20 cellular contexts compared by ENCODE assay signal in genomic region chr3:141476033-141476432, GRCh38. TPM values are rescaled to one million over a fixed set of nuclear protein-coding genes. Genes with fewer than 3 reads are reported as not detected.
A peak's percentile ranks its signal among the peaks of the same experiment; 100 is the strongest.
DNase-seq lines count a peak whose midpoint lies in the region; ATAC-seq and TF ChIP-seq lines count a peak whose summit lies in the region.
"Had no signal": no experiment of that assay in that cellular context is flagged by ENCODE, and none has a peak within 500 bp of the region (broad histone marks: within the 10 kb centered on the region; RNA-seq: fewer than 3 reads in every experiment).

No MANE protein-coding gene starts in this region.

- no peaks in the 10 kb centered on the region for H3K36me3 ChIP-seq in osteoblast (ENCODE audit: insufficient read depth, low read length)
- H3K36me3 ChIP-seq: esophagus squamous epithelium, left lung, MG63 had no signal

- H3K9me3 Mint-ChIP-seq in activated T-helper 17 cell treated with anti-CD3 and anti-CD28 coated beads, Interleukin-2, amount 50 U/mL, for 72 hours: no peaks in the 10 kb centered on the region
- H3K9me3 Mint-ChIP-seq: activated T-helper 1 cell treated with anti-CD3 and anti-CD28 coated beads, Interleukin-12 subunit alpha, Interleukin-12 subunit beta, Interleukin-2, Interleukin-4 antibody, amounts not matched to agents 30 ng/mL and 10 ng/mL and 1 ng/mL, durations not matched to agents 14 hours and 24 hours and 36 hours; CD4-positive, alpha-beta memory T cell had no signal

- TF ChIP-seq CTCF in osteoblast (IDR thresholded peaks at IDR 0.05; ENCODE audit: extremely low read depth, low read depth, low read length): no peak

- no peaks in the 10 kb centered on the region for H3K36me3 Mint-ChIP-seq in activated T-helper 17 cell treated with anti-CD3 and anti-CD28 coated beads, Interleukin-2, amount 50 U/mL, for 72 hours (ENCODE audit: low read depth)
- H3K36me3 Mint-ChIP-seq: CD4-positive, alpha-beta memory T cell had no signal

- H3K27ac ChIP-seq in osteoblast (ENCODE audit: low read depth, low read length) (no peak overlapping the region), substantia nigra (ENCODE audit: low read depth, low read length, poor library complexity, severe bottlenecking) (no peak overlapping the region)
- H3K27ac ChIP-seq: body of pancreas, esophagus squamous epithelium had no signal

- H3K27me3 ChIP-seq in osteoblast (ENCODE audit: insufficient read depth, low read length): no peaks in the 10 kb centered on the region
- H3K27me3 ChIP-seq: body of pancreas, esophagus squamous epithelium, left lung, MG63 had no signal

- H3K4me2 ChIP-seq in osteoblast (ENCODE audit: insufficient read depth, low read length): no peak overlapping the region

- H3K4me3 Mint-ChIP-seq in activated T-helper 17 cell treated with anti-CD3 and anti-CD28 coated beads, Interleukin-2, amount 50 U/mL, for 72 hours: no peak overlapping the region
- H3K4me3 Mint-ChIP-seq: activated T-helper 1 cell treated with anti-CD3 and anti-CD28 coated beads, Interleukin-12 subunit alpha, Interleukin-12 subunit beta, Interleukin-2, Interleukin-4 antibody, amounts not matched to agents 30 ng/mL and 10 ng/mL and 1 ng/mL, durations not matched to agents 14 hours and 24 hours and 36 hours; nephron progenitor cell; WTC11 had no signal

- DNase-seq in NOMO-1 treated with DMSO at 0.1 percent for 48 hours (lab: John Stamatoyannopoulos, UW; ENCODE audit: unreplicated experiment): peak; percentile 54
- DNase-seq in NOMO-1 treated with dmso at 0.1 percent for 144 hours (lab: John Stamatoyannopoulos, UW; ENCODE audit: unreplicated experiment): no peak
- DNase-seq in M059J (ENCODE audit: low read depth): peak; percentile 14
- no peak for DNase-seq in osteoblast (ENCODE audit: insufficient read length, low spot score, missing footprints)
- no peak for DNase-seq in substantia nigra (lab: John Stamatoyannopoulos, UW)
- no peak for DNase-seq in hypothalamus (lab: John Stamatoyannopoulos, UW)
- DNase-seq in NCI-H187 treated with DMSO at 0.1 percent for 48 hours (lab: John Stamatoyannopoulos, UW): no peak
- DNase-seq: 8988T; body of pancreas; CD4-positive, alpha-beta memory T cell; dermis blood vessel endothelial cell; esophagus squamous epithelium; left lung; MG63; nephron progenitor cell; retina; stimulated activated CD4-positive, alpha-beta T cell treated with anti-CD3 and anti-CD28 coated beads, Interleukin-1b, Interleukin-23, amount 100 ng/mL, for 48 hours had no signal

- H3K9me3 ChIP-seq in osteoblast (ENCODE audit: low read depth, low read length): no peaks in the 10 kb centered on the region
- H3K9me3 ChIP-seq: body of pancreas, esophagus squamous epithelium, left lung, MG63 had no signal

- ATAC-seq in activated T-helper 17 cell treated with anti-CD3 and anti-CD28 coated beads, Interleukin-2, amount 50 U/mL, for 72 hours (replicated peaks): peak; percentile 47
- ATAC-seq: body of pancreas, left lung, WTC11 had no signal

- no peaks in the 10 kb centered on the region for H4K20me1 ChIP-seq in osteoblast (ENCODE audit: insufficient read depth, low read length)

- H3K4me1 ChIP-seq in osteoblast (ENCODE audit: insufficient read depth, low read length): peaks cover 8% of the 10 kb centered on the region
- H3K4me1 ChIP-seq: body of pancreas, esophagus squamous epithelium had no signal

- H3K4me1 Mint-ChIP-seq in activated T-helper 17 cell treated with anti-CD3 and anti-CD28 coated beads, Interleukin-2, amount 50 U/mL, for 72 hours: peaks cover 6% of the 10 kb centered on the region
- H3K4me1 Mint-ChIP-seq: nephron progenitor cell, WTC11 had no signal

- H2AFZ ChIP-seq in osteoblast (ENCODE audit: low read length): peak overlapping the region; percentile 30

- no peak overlapping the region for H3K4me3 ChIP-seq in osteoblast (ENCODE audit: insufficient read depth, low read length)
- H3K4me3 ChIP-seq: body of pancreas, esophagus squamous epithelium, left lung, MG63 had no signal

- no peaks in the 10 kb centered on the region for H3K27me3 Mint-ChIP-seq in activated T-helper 17 cell treated with anti-CD3 and anti-CD28 coated beads, Interleukin-2, amount 50 U/mL, for 72 hours
- H3K27me3 Mint-ChIP-seq: CD4-positive, alpha-beta memory T cell had no signal

- no peaks in the 10 kb centered on the region for H3K79me2 ChIP-seq in osteoblast (ENCODE audit: insufficient read depth, low read length)

- peak overlapping the region; percentile 51 for H3K27ac Mint-ChIP-seq in activated T-helper 17 cell treated with anti-CD3 and anti-CD28 coated beads, Interleukin-2, amount 50 U/mL, for 72 hours
- H3K27ac Mint-ChIP-seq: activated T-helper 1 cell treated with anti-CD3 and anti-CD28 coated beads, Interleukin-12 subunit alpha, Interleukin-12 subunit beta, Interleukin-2, Interleukin-4 antibody, amounts not matched to agents 30 ng/mL and 10 ng/mL and 1 ng/mL, durations not matched to agents 14 hours and 24 hours and 36 hours; nephron progenitor cell; WTC11 had no signal

RNA-seq across cellular contexts. Expression of gene RASA2, which starts 10.8 kb away (rescaled TPM):
- 16.4 and 20.8 TPM in 2 replicates for total RNA-seq in M059J (2014; rRNA removed; shearing (Covaris generic))
- 10 to 100 TPM; 36.6 to 41.1 TPM for total RNA-seq in activated T-helper 17 cell treated with anti-CD3 and anti-CD28 coated beads, Interleukin-2, amount 50 U/mL, for 72 hours
- 20.0 and 21.7 TPM in 2 replicates for total RNA-seq in osteoblast

Comparison
In these comparisons a context has a peak if more than half of its experiments do, and no peak if none do; other contexts are left out.
1. DNase-seq: peak in NOMO-1 treated with DMSO at 0.1 percent for 48 hours (single experiment) and M059J (single experiment); none in NOMO-1 treated with dmso at 0.1 percent for 144 hours (single experiment), osteoblast (single experiment), substantia nigra (0 of 49), hypothalamus (0 of 51) and NCI-H187 treated with DMSO at 0.1 percent for 48 hours (single experiment).